ENCODE assay signal across 29 cellular contexts in the genomic region with DNA sequence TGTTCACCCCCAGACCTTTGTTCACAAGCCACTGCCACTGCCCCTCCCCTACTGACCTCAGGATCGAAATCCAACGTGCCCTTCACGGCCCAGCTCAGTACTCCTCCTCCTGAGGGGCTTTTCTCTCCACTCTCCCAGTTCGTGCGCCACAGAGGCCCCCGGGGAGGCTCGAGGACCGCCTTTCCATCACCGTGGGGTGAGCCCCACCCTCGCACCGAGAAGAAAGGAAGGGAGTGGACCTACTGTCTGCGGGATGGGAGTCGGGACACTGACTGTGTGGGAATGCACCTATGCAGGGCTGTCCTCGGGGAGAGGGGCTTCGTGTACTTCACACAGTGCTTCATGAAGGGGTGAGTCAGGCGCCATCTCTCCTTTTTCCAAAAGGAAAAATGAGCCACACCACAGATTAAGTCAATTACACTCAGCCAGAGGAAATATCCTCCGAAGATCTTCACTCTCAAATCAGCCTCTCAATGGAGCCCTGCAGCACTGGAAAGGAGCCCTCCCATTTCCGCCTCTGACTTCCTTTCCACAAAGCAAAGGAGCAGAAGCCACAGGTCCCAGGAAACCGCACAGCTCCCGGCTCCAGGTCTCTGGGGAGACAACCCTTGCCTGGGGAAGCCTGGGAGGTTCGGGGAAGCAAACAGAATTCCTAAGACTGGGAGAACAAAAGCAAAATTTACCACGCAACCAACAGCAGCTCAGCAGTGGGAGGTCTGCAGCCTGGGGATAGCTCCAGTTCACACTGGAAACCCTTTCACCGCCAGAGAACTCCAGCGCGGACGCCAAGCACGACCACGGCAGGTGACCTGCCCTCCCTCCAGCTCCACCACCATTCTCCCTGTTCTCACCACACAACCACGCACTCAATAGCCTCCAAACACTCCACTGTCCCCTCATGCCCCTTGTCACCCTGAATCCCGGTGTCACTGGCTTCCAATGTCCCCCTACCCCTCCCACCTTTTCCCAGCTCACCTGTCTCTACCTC. TPM values are rescaled to one million over a fixed set of nuclear protein-coding genes. Genes with fewer than 3 reads are reported as not detected.
DNase-seq lines count a peak whose midpoint lies in the region; ATAC-seq and TF ChIP-seq lines count a peak whose summit lies in the region.
"Had no signal": no experiment of that assay in that cellular context is flagged by ENCODE, and none has a peak within 500 bp of the region (broad histone marks: within the 10 kb centered on the region; RNA-seq: fewer than 3 reads in every experiment).

No MANE protein-coding gene starts in this region.

- ATAC-seq in GM19023 (IDR thresholded peaks at IDR 0.05; ENCODE audit: unreplicated experiment), result no peak
- ATAC-seq: activated naive CD4-positive, alpha-beta T cell treated with anti-CD3 and anti-CD28 coated beads, Interleukin-2, amount 50 U/mL, for 72 hours; lower lobe of right lung; stimulated activated effector memory CD8-positive, alpha-beta T cell treated with anti-CD3 and anti-CD28 coated beads, Interleukin-12 subunit alpha, Interleukin-12 subunit beta, amount 100 ng/mL, for 72 hours had no signal

- no peak overlapping the region for H3K9ac ChIP-seq in HUES48 (ENCODE audit: low read depth, low read length)
- H3K9ac ChIP-seq in smooth muscle cell (ENCODE audit: low read depth), result no peak overlapping the region
- H3K9ac ChIP-seq: BLaER1 treated with 17β-estradiol and CSF1 and Interleukin-3, amounts not matched to agents 10 nM and 100 nM had no signal

- no peak overlapping the region for H3K4me3 ChIP-seq in HUES48 (ENCODE audit: low read depth, low read length)
- no peak overlapping the region for H3K4me3 ChIP-seq in astrocyte of the cerebellum (ENCODE audit: low read depth, low read length)
- H3K4me3 ChIP-seq in left ventricle myocardium inferior, result peak overlapping the region; percentile 27
- H3K4me3 ChIP-seq in smooth muscle cell, result no peak overlapping the region
- H3K4me3 ChIP-seq: BLaER1 treated with 17β-estradiol and CSF1 and Interleukin-3, amounts not matched to agents 10 nM and 100 nM; lower lobe of right lung; suprapubic skin had no signal

- H3F3A ChIP-seq in smooth muscle cell (ENCODE audit: low read depth), result no peaks in the 10 kb centered on the region

- H3K4me3 Mint-ChIP-seq in activated naive CD4-positive, alpha-beta T cell treated with anti-CD3 and anti-CD28 coated beads, Interleukin-2, amount 10 ng/mL, durations not matched to agents 7 days and 5 days, result no peak overlapping the region
- H3K4me3 Mint-ChIP-seq: activated CD4-positive, alpha-beta T cell treated with anti-CD3 and anti-CD28 coated beads, Interleukin-2, amount 10 ng/mL, durations not matched to agents 7 days and 5 days; HFFc6; nephron progenitor cell; stimulated activated effector memory CD8-positive, alpha-beta T cell treated with anti-CD3 and anti-CD28 coated beads, Interleukin-12 subunit alpha, Interleukin-12 subunit beta, amount 100 ng/mL, for 72 hours; T-helper 2 cell treated with Interferon-gamma antibody and Interleukin-4, amounts not matched to agents 5 μg/mL and 100 μg/mL, for 36 hours had no signal

- no peak overlapping the region for H3K27ac Mint-ChIP-seq in activated naive CD4-positive, alpha-beta T cell treated with anti-CD3 and anti-CD28 coated beads, Interleukin-2, amount 10 ng/mL, durations not matched to agents 7 days and 5 days
- H3K27ac Mint-ChIP-seq: activated CD4-positive, alpha-beta T cell treated with anti-CD3 and anti-CD28 coated beads, Interleukin-2, amount 10 ng/mL, durations not matched to agents 7 days and 5 days; activated naive CD4-positive, alpha-beta T cell treated with anti-CD3 and anti-CD28 coated beads, Interleukin-2, amount 50 U/mL, for 72 hours; HFFc6; nephron progenitor cell; progenitor cell of endocrine pancreas; stimulated activated effector memory CD8-positive, alpha-beta T cell treated with anti-CD3 and anti-CD28 coated beads, Interleukin-12 subunit alpha, Interleukin-12 subunit beta, amount 100 ng/mL, for 72 hours; T-helper 2 cell treated with Interferon-gamma antibody and Interleukin-4, amounts not matched to agents 5 μg/mL and 100 μg/mL, for 36 hours had no signal

- peaks cover 54% of the 10 kb centered on the region for H3K36me3 Mint-ChIP-seq in activated naive CD4-positive, alpha-beta T cell treated with anti-CD3 and anti-CD28 coated beads, Interleukin-2, amount 10 ng/mL, durations not matched to agents 7 days and 5 days

- 94% methylated on average over 27 of the region's 30 CpGs for WGBS in smooth muscle cell (ENCODE audit: low lambda C conversion rate)

- H3K27me3 ChIP-seq in HUES48 (ENCODE audit: control insufficient read depth, insufficient read depth, low read length), result no peaks in the 10 kb centered on the region
- no peaks in the 10 kb centered on the region for H3K27me3 ChIP-seq in left ventricle myocardium inferior (ENCODE audit: low read depth)
- H3K27me3 ChIP-seq in smooth muscle cell (ENCODE audit: low read depth), result no peaks in the 10 kb centered on the region
- H3K27me3 ChIP-seq: BLaER1 treated with 17β-estradiol and CSF1 and Interleukin-3, amounts not matched to agents 10 nM and 100 nM; dorsolateral prefrontal cortex; suprapubic skin had no signal

- no peaks in the 10 kb centered on the region for H3K27me3 Mint-ChIP-seq in activated naive CD4-positive, alpha-beta T cell treated with anti-CD3 and anti-CD28 coated beads, Interleukin-2, amount 10 ng/mL, durations not matched to agents 7 days and 5 days
- H3K27me3 Mint-ChIP-seq: activated CD4-positive, alpha-beta T cell treated with anti-CD3 and anti-CD28 coated beads, Interleukin-2, amount 10 ng/mL, durations not matched to agents 7 days and 5 days; progenitor cell of endocrine pancreas had no signal

- H3K9me3 ChIP-seq in HUES48 (ENCODE audit: control insufficient read depth, insufficient read depth, low read length) (peaks cover 20% of the 10 kb centered on the region), left ventricle myocardium inferior (replicated peaks) (peaks cover 25% of the 10 kb centered on the region), smooth muscle cell (replicated peaks; ENCODE audit: low read depth) (peaks cover 7% of the 10 kb centered on the region)

- H3K27ac ChIP-seq in HUES48 (ENCODE audit: low read depth, low read length) (peak overlapping the region; percentile 6), left ventricle myocardium inferior (replicated peaks) (peak overlapping the region; percentile 57), smooth muscle cell (ENCODE audit: low read depth) (no peak overlapping the region)
- H3K27ac ChIP-seq: BLaER1 treated with 17β-estradiol and CSF1 and Interleukin-3, amounts not matched to agents 10 nM and 100 nM; epithelial cell of prostate; lower lobe of right lung; RWPE1; suprapubic skin had no signal

- CTCF ChIA-PET in activated naive CD4-positive, alpha-beta T cell treated with anti-CD3 and anti-CD28 coated beads, Interleukin-2, amount 10 ng/mL, durations not matched to agents 7 days and 5 days (lab: Charles Lee), result no interaction called here

- no peak overlapping the region for H3K4me2 ChIP-seq in smooth muscle cell

- in situ Hi-C loops in astrocyte of the cerebellum (cut with HindIII; ENCODE audit: low sequenced_read_pairs), result no loop called here

- H3K4me1 ChIP-seq in HUES48 (ENCODE audit: control insufficient read depth, insufficient read depth, low read length), result no peaks in the 10 kb centered on the region; the same call in 1 of the 2 replicates
- H3K4me1 ChIP-seq in left ventricle myocardium inferior, result peaks cover 11% of the 10 kb centered on the region
- H3K4me1 ChIP-seq in smooth muscle cell (ENCODE audit: low read depth), result no peaks in the 10 kb centered on the region
- H3K4me1 ChIP-seq: lower lobe of right lung, suprapubic skin had no signal

- peaks cover 38% of the 10 kb centered on the region for H3K9me3 Mint-ChIP-seq in activated naive CD4-positive, alpha-beta T cell treated with anti-CD3 and anti-CD28 coated beads, Interleukin-2, amount 10 ng/mL, durations not matched to agents 7 days and 5 days

- TF ChIP-seq CTCF in astrocyte of the cerebellum (IDR thresholded peaks at IDR 0.05; ENCODE audit: low read depth, low read length, missing control alignments) (no peak), left ventricle myocardium inferior (IDR thresholded peaks at IDR 0.05; ENCODE audit: borderline replicate concordance) (no peak), smooth muscle cell (IDR thresholded peaks at IDR 0.05; ENCODE audit: borderline replicate concordance, insufficient read depth, poor library complexity, severe bottlenecking) (no peak)

- H3K4me1 Mint-ChIP-seq in activated naive CD4-positive, alpha-beta T cell treated with anti-CD3 and anti-CD28 coated beads, Interleukin-2, amount 10 ng/mL, durations not matched to agents 7 days and 5 days, result no peaks in the 10 kb centered on the region
- H3K4me1 Mint-ChIP-seq: activated CD4-positive, alpha-beta T cell treated with anti-CD3 and anti-CD28 coated beads, Interleukin-2, amount 10 ng/mL, durations not matched to agents 7 days and 5 days had no signal

- H3K36me3 ChIP-seq in HUES48 (ENCODE audit: control insufficient read depth, insufficient read depth, low read length), result no peaks in the 10 kb centered on the region
- no peaks in the 10 kb centered on the region for H3K36me3 ChIP-seq in left ventricle myocardium inferior
- peaks cover 5% of the 10 kb centered on the region for H3K36me3 ChIP-seq in smooth muscle cell (ENCODE audit: low read depth)
- H3K36me3 ChIP-seq: lower lobe of right lung had no signal

- no peak overlapping the region for H2AFZ ChIP-seq in smooth muscle cell (ENCODE audit: low read depth)

- no peaks in the 10 kb centered on the region for H4K20me1 ChIP-seq in smooth muscle cell (ENCODE audit: low read depth)
- H4K20me1 ChIP-seq: BLaER1 treated with 17β-estradiol and CSF1 and Interleukin-3, amounts not matched to agents 10 nM and 100 nM had no signal

- DNase-seq in astrocyte of the cerebellum (ENCODE audit: low read depth) (peak; percentile 19), left ventricle myocardium inferior (no peak), posterior vena cava (ENCODE audit: low spot score) (peak; percentile 63), smooth muscle cell (lab: John Stamatoyannopoulos, UW; ENCODE audit: unreplicated experiment) (no peak)
- DNase-seq in activated naive CD4-positive, alpha-beta T cell treated with anti-CD3 and anti-CD28 coated beads, Interleukin-2, amount 10 ng/mL, durations not matched to agents 7 days and 5 days, result no peak
- DNase-seq: ACHN; activated CD4-positive, alpha-beta T cell treated with anti-CD3 and anti-CD28 coated beads, Interleukin-2, amount 10 ng/mL, durations not matched to agents 7 days and 5 days; anterior cingulate cortex; central memory CD4-positive, alpha-beta T cell; HFFc6; hypothalamus; lower lobe of right lung; NCI-H1092; NCI-H187; NCI-H526 treated with DMSO at 0.1 percent for 48 hours; nephron progenitor cell; small intestine; stimulated activated CD4-positive, alpha-beta T cell treated with anti-CD3 and anti-CD28 coated beads, Interleukin-2, amount 100 ng/mL, for 48 hours had no signal

- intact Hi-C loops in left ventricle myocardium inferior (cut with micrococcal nuclease) (no loop called here), posterior vena cava (cut with DNase I) (no loop called here)

- H3K79me2 ChIP-seq in smooth muscle cell (ENCODE audit: low read depth), result no peaks in the 10 kb centered on the region

RNA-seq across cellular contexts. Expression of gene ADCY3, which starts 21.6 kb away (rescaled TPM):
- 12.8 TPM for total RNA-seq in left ventricle myocardium inferior
- 100 to 1,000 TPM in 1 of 2 donors, 10 to 100 TPM in 1; 99.5 to 129 TPM for total RNA-seq in posterior vena cava
- total RNA-seq in smooth muscle cell, result 20.8 and 34.3 TPM in 2 replicates
- polyA plus RNA-seq in smooth muscle cell, result 29.6 and 41.7 TPM in 2 replicates

Comparison
In these comparisons a context has a peak if more than half of its experiments do, and no peak if none do; other contexts are left out.
1. DNase-seq: peak in astrocyte of the cerebellum (single experiment) and posterior vena cava (single experiment); none in left ventricle myocardium inferior (single experiment), smooth muscle cell (single experiment) and activated naive CD4-positive, alpha-beta T cell treated with anti-CD3 and anti-CD28 coated beads, Interleukin-2, amount 10 ng/mL, durations not matched to agents 7 days and 5 days (single experiment).